Comparison of ENCODE assay signal across 27 cellular contexts in the genomic region with DNA sequence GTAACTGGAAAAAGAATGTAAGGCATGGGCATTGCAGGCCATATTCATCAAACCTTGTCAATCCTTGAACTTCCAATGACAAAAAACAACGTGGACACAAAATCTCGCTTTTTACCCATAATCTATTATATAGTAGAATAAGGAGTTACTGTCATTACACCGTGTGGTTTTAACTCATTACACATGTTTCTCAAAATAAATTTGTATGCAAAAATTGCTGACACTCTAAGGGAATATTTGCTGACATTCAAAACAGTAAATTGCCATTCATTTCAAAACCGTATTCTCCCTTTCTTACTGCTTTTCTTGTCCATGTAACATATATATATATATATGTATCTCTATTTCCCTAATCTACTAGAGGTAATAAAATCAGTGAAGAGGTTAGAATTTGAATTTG.
"Had no signal": no experiment of that assay in that cellular context is flagged by ENCODE, and none has a peak within 500 bp of the region (broad histone marks: within the 10 kb centered on the region; RNA-seq: fewer than 3 reads in every experiment).

No MANE protein-coding gene starts in this region.

- H3K27ac ChIP-seq: heart right ventricle, hepatocyte, lower lobe of right lung, neural progenitor cell, neutrophil, parathyroid adenoma, psoas muscle, stomach, thoracic aorta, uterus had no signal

- H3K27me3 ChIP-seq: heart right ventricle, hepatocyte, neural progenitor cell, right atrium auricular region, tibial nerve, uterus had no signal

- H3K27ac Mint-ChIP-seq: naive thymus-derived CD8-positive, alpha-beta T cell; nephron progenitor cell; neural progenitor cell; stimulated activated naive B cell treated with anti-CD40 and anti-IgM and Interleukin-4, amounts not matched to agents 10 μg/mL and 1 μg/mL and 100 μg/mL, for 72 hours; type B pancreatic cell had no signal

- H3K36me3 Mint-ChIP-seq: naive thymus-derived CD8-positive, alpha-beta T cell; stimulated activated naive B cell treated with anti-CD40 and anti-IgM and Interleukin-4, amounts not matched to agents 10 μg/mL and 1 μg/mL and 100 μg/mL, for 72 hours had no signal

- H3K36me3 ChIP-seq: heart right ventricle, lower lobe of right lung, neutrophil, right atrium auricular region, stomach, thoracic aorta, tibial nerve, uterus had no signal

- H3K4me1 Mint-ChIP-seq: naive thymus-derived CD8-positive, alpha-beta T cell; stimulated activated naive B cell treated with anti-CD40 and anti-IgM and Interleukin-4, amounts not matched to agents 10 μg/mL and 1 μg/mL and 100 μg/mL, for 72 hours had no signal

- H3K4me1 ChIP-seq: psoas muscle had no signal

- ATAC-seq: lower lobe of right lung; naive thymus-derived CD8-positive, alpha-beta T cell; psoas muscle; sciatic nerve; stimulated activated naive B cell treated with anti-CD40 and anti-IgM and Interleukin-4, amounts not matched to agents 10 μg/mL and 1 μg/mL and 100 μg/mL, for 72 hours; stimulated activated naive CD8-positive, alpha-beta T cell treated with anti-CD3 and anti-CD28 coated beads, Interleukin-15, Interleukin-2, amounts not matched to agents 100 U/mL and 50 U/mL, for 24 hours had no signal

- H3K9ac ChIP-seq: neural progenitor cell, parathyroid adenoma had no signal

- H3K4me3 Mint-ChIP-seq: naive thymus-derived CD8-positive, alpha-beta T cell; nephron progenitor cell; neural progenitor cell; stimulated activated naive B cell treated with anti-CD40 and anti-IgM and Interleukin-4, amounts not matched to agents 10 μg/mL and 1 μg/mL and 100 μg/mL, for 72 hours; type B pancreatic cell had no signal

- H3K9me3 Mint-ChIP-seq: naive thymus-derived CD8-positive, alpha-beta T cell; stimulated activated naive B cell treated with anti-CD40 and anti-IgM and Interleukin-4, amounts not matched to agents 10 μg/mL and 1 μg/mL and 100 μg/mL, for 72 hours; type B pancreatic cell had no signal

- H3K4me3 ChIP-seq: heart right ventricle, hepatocyte, lower lobe of right lung, neural progenitor cell, psoas muscle, right atrium auricular region, skin epidermis, stomach, thoracic aorta, tibial nerve, uterus had no signal

- DNase-seq: heart right ventricle; islet precursor cell; lower lobe of right lung; mammary epithelial cell; mesenchymal stem cell; naive thymus-derived CD8-positive, alpha-beta T cell; nephron progenitor cell; occipital lobe; psoas muscle; stimulated activated CD4-positive, alpha-beta T cell treated with anti-CD3 and anti-CD28 coated beads, Interleukin-12 subunit alpha, Interleukin-12 subunit beta, amount 100 ng/mL, for 4 hours; stimulated activated CD4-positive, alpha-beta T cell treated with anti-CD3 and anti-CD28 coated beads, Interleukin-15, amount 100 ng/mL, for 24 hours; stimulated activated CD4-positive, alpha-beta T cell treated with anti-CD3 and anti-CD28 coated beads, Interleukin-2, amount 100 ng/mL, for 24 hours; stimulated activated CD4-positive, alpha-beta T cell treated with anti-CD3 and anti-CD28 coated beads, Interleukin-4, amount 100 ng/mL, for 1 hour; stimulated activated naive B cell treated with anti-CD40 and anti-IgM and Interleukin-4, amounts not matched to agents 10 μg/mL and 1 μg/mL and 100 μg/mL, for 72 hours; stimulated activated naive CD8-positive, alpha-beta T cell treated with anti-CD3 and anti-CD28 coated beads, Interleukin-15, Interleukin-2, amounts not matched to agents 100 U/mL and 50 U/mL, for 24 hours; stomach; uterus had no signal

- H3K9me3 ChIP-seq: heart right ventricle, lower lobe of right lung, neutrophil, psoas muscle, right atrium auricular region, stomach, thoracic aorta, tibial nerve, uterus had no signal

- H3K27me3 Mint-ChIP-seq: type B pancreatic cell had no signal
